ENCODE assay signal across 19 cellular contexts in the genomic region with DNA sequence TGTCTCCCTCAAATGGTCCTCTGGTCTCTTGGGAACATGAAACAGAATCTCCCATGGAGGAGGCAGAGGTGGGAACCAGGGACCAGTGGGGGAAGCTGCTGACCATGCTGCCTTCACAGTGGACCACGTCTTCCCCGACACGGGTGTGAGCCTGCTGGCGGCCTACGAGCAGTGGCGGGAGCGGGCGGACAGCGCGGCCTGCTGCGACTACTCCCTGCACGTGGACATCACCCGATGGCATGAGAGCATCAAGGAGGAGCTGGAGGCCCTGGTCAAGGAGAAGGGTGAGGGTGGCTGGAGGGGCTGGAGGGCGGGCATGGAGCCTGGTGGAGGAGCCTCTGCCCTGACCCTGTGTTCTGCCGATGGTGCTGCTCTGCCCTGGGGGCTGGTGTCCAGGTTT.
"Had no signal": no experiment of that assay in that cellular context is flagged by ENCODE, and none has a peak within 500 bp of the region (broad histone marks: within the 10 kb centered on the region; RNA-seq: fewer than 3 reads in every experiment).

No MANE protein-coding gene starts in this region.

- H3K36me3 ChIP-seq: brain microvascular endothelial cell, cardiac muscle cell had no signal

- H3K27ac ChIP-seq: brain microvascular endothelial cell, cardiac muscle cell, KMS-11 had no signal

- H3K9ac ChIP-seq: KMS-11 had no signal

- H3K4me2 ChIP-seq: KMS-11 had no signal

- H3K4me3 ChIP-seq: cardiac muscle cell had no signal

- H3K27me3 ChIP-seq: brain microvascular endothelial cell had no signal

- ATAC-seq: WTC11 had no signal

- DNase-seq: activated CD4-positive, alpha-beta T cell treated with anti-CD3 and anti-CD28 coated beads, Interleukin-2, amount 50 U/mL, for 4 hours; activated CD4-positive, CD25-positive, alpha-beta regulatory T cell treated with anti-CD3 and anti-CD28 coated beads, Interleukin-2, amount 50 U/mL, for 72 hours; activated effector memory CD4-positive, alpha-beta T cell treated with anti-CD3 and anti-CD28 coated beads, Interleukin-2, amount 50 U/mL, for 16 hours; activated naive CD4-positive, alpha-beta T cell treated with Interleukin-2 at 50 U/mL for 16 hours; activated T-cell treated with anti-CD3 and anti-CD28 coated beads, Interleukin-2, amount 50 U/mL, for 4 hours; brain microvascular endothelial cell; NCI-H1105; NCI-H1436; NCI-H1694 treated with DMSO at 0.1 percent for 48 hours; NCI-H2029 treated with DMSO at 0.1 percent for 48 hours; NCI-H345; NCI-H510A; NCI-H526 treated with DMSO at 0.1 percent for 48 hours; NCI-H82; RPMI8226; SHP77 treated with DMSO at 0.1 percent for 48 hours had no signal
